Comparison of ENCODE assay signal across 8 cellular contexts in the genomic region with DNA sequence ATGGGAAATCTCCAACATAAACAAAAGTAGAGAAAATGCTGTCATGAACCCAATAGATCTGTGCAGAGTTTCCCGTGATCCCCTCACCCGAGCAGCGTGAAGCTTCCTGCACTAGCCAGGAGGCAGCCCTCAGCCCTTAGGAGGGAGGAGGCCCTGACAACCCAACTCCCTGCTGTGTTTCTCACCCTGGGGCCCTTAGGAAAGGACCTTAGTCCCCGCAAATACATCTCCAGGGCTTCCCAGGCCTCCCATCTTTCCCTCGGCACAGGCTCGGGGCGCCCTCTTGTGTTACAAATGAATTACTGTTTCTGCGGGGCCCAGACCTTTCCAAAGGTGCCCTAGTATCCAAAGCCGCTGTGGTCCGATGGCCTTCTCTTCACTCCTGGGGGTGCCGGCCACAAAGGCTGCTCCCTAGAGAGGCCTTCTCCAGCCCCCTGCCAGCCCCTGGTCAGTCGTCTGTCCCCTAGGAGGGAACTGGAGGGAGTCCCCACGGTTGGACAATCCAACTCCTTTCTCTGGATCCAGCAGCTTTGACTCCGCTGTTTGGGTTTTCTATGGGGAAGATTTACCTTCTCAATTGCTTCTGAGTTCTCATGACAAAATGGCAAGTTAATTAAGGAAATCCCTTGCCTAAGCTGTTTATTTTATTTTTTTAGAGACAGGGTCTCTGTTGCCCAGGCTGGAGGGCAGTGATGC. TPM values are rescaled to one million over a fixed set of nuclear protein-coding genes. Genes with fewer than 3 reads are reported as not detected.
DNase-seq lines count a peak whose midpoint lies in the region; ATAC-seq and TF ChIP-seq lines count a peak whose summit lies in the region.

No MANE protein-coding gene starts in this region.

- peaks cover 67% of the 10 kb centered on the region for H3K36me3 Mint-ChIP-seq in CD8-positive, alpha-beta T cell
- peaks cover 3% of the 10 kb centered on the region for H3K36me3 Mint-ChIP-seq in neural crest cell (ENCODE audit: low read depth)

- no peak overlapping the region for H3K27ac Mint-ChIP-seq in CD8-positive, alpha-beta T cell
- no peak overlapping the region for H3K27ac Mint-ChIP-seq in neural crest cell (ENCODE audit: unreplicated experiment)

- H3K4me3 ChIP-seq in CD8-positive, alpha-beta T cell (ENCODE audit: low read depth, low read length), result no peak overlapping the region
- H3K4me3 ChIP-seq in fibroblast of mammary gland (ENCODE audit: control insufficient read depth, low read depth, low read length), result no peak overlapping the region
- H3K4me3 ChIP-seq in upper lobe of left lung, result no peak overlapping the region

- no peak for ATAC-seq in CD8-positive, alpha-beta T cell
- ATAC-seq in HG02678 (IDR thresholded peaks at IDR 0.05; ENCODE audit: unreplicated experiment) (peak; percentile 48), upper lobe of left lung (ENCODE audit: low FRiP score in 2 of 2) (peak; percentile 54 to 79), GM18517 (IDR thresholded peaks at IDR 0.05; ENCODE audit: unreplicated experiment) (no peak)

- no peak for TF ChIP-seq POLR2A in upper lobe of left lung (IDR thresholded peaks at IDR 0.05)

- TF ChIP-seq CTCF in CD8-positive, alpha-beta T cell (IDR thresholded peaks at IDR 0.05), result peak; percentile 52
- TF ChIP-seq CTCF in fibroblast of mammary gland (conservative IDR thresholded peaks at IDR 0.05; ENCODE audit: control insufficient read depth, insufficient read depth, low read depth, low read length), result peak; percentile 71
- peak; percentile 93 for TF ChIP-seq CTCF in neural crest cell (conservative IDR thresholded peaks at IDR 0.05)
- peak; percentile 37 to 66 (median 60) for TF ChIP-seq CTCF in upper lobe of left lung (IDR thresholded peaks at IDR 0.05)

- no peaks in the 10 kb centered on the region for H3K27me3 Mint-ChIP-seq in CD8-positive, alpha-beta T cell (ENCODE audit: low read depth)
- no peaks in the 10 kb centered on the region for H3K27me3 Mint-ChIP-seq in neural crest cell (ENCODE audit: low read depth)

- no peaks in the 10 kb centered on the region for H3K27me3 ChIP-seq in CD8-positive, alpha-beta T cell (ENCODE audit: insufficient read depth, low read length)
- H3K27me3 ChIP-seq in upper lobe of left lung, result no peaks in the 10 kb centered on the region

- no peaks in the 10 kb centered on the region for H3K36me3 ChIP-seq in CD8-positive, alpha-beta T cell (ENCODE audit: insufficient read depth, low read length)
- H3K36me3 ChIP-seq in upper lobe of left lung, result peaks cover 12 to 76% (median 46%) of the 10 kb centered on the region in 4 donors

- 52 to 67% methylated on average over 14 of the region's 14 CpGs for WGBS in upper lobe of left lung, 2 donors

- H3K9me3 ChIP-seq in CD8-positive, alpha-beta T cell (ENCODE audit: low read length), result no peaks in the 10 kb centered on the region
- H3K9me3 ChIP-seq in upper lobe of left lung, result no peaks in the 10 kb centered on the region

- intact Hi-C loops in CD8-positive, alpha-beta T cell (cut with DNase I, micrococcal nuclease), result loop anchor here (1.0 to 5.0 kb wide), 4 partner anchors 548 to 693 kb away; no protein-coding TSS in a partner anchor

- H3K4me1 Mint-ChIP-seq in CD8-positive, alpha-beta T cell (ENCODE audit: low read depth), result no peaks in the 10 kb centered on the region
- peaks cover 7% of the 10 kb centered on the region for H3K4me1 Mint-ChIP-seq in neural crest cell

- no peaks in the 10 kb centered on the region for H3K4me1 ChIP-seq in CD8-positive, alpha-beta T cell (ENCODE audit: insufficient read depth, low read length)
- no peaks in the 10 kb centered on the region for H3K4me1 ChIP-seq in upper lobe of left lung

- DNase-seq in CD8-positive, alpha-beta T cell, result peak in 5 of 7 experiments; percentile 9 to 55 (median 26)
- DNase-seq in NOMO-1 treated with DMSO at 0.1 percent for 48 hours (lab: John Stamatoyannopoulos, UW; ENCODE audit: unreplicated experiment) (peak; percentile 71), activated T-cell treated with anti-CD3 and anti-CD28 coated beads for 24 hours (ENCODE audit: low read depth) (peak; percentile 26), fibroblast of mammary gland (ENCODE audit: low read depth) (peak; percentile 51), neural crest cell (ENCODE audit: low read depth, low spot score) (peak; percentile 73), upper lobe of left lung (peak; percentile 28 to 30)

- no peak overlapping the region for H3K4me3 Mint-ChIP-seq in CD8-positive, alpha-beta T cell
- peak overlapping the region; percentile 20 for H3K4me3 Mint-ChIP-seq in neural crest cell

- H3K9me3 Mint-ChIP-seq in CD8-positive, alpha-beta T cell, result no peaks in the 10 kb centered on the region
- H3K9me3 Mint-ChIP-seq in neural crest cell, result no peaks in the 10 kb centered on the region

- CTCF ChIA-PET in CD8-positive, alpha-beta T cell (lab: Charles Lee), result interaction anchor here (0.6 to 2.4 kb wide), 10 partner anchors 13 to 638 kb away, joined by 3 to 16 read pairs (median 4); no protein-coding TSS in a partner anchor

- H3K27ac ChIP-seq in CD8-positive, alpha-beta T cell (ENCODE audit: low read depth, low read length), result no peak overlapping the region
- H3K27ac ChIP-seq in upper lobe of left lung, result no peak overlapping the region

- TF ChIP-seq EP300 in upper lobe of left lung (IDR thresholded peaks at IDR 0.05), result no peak

- POLR2A ChIA-PET in CD8-positive, alpha-beta T cell (lab: Charles Lee), result no interaction called here

RNA-seq across cellular contexts. Expression of gene SH2B2, which starts 49.9 kb away (rescaled TPM):
- 1 to 10 TPM in 1 of 2 experiments, under 1 TPM in 1; 0.72 to 1.8 TPM for total RNA-seq in CD8-positive, alpha-beta T cell
- 13.3 and 16.4 TPM in 2 replicates for total RNA-seq in neural crest cell
- 10 to 100 TPM in 2 of 6 donors, 1 to 10 TPM in 4; 6.3 to 16.4 (median 9.0) TPM for total RNA-seq in upper lobe of left lung

Comparison
In these comparisons a context has a peak if more than half of its experiments do, and no peak if none do; other contexts are left out.
1. ATAC-seq: peak in HG02678 (single experiment) and upper lobe of left lung (2 of 2); none in CD8-positive, alpha-beta T cell (single experiment) and GM18517 (single experiment).
2. Peak in every context shown above with its lines, with median percentiles within 50 percentile points of each other: DNase-seq and CTCF ChIP-seq.